In the genomic region with DNA sequence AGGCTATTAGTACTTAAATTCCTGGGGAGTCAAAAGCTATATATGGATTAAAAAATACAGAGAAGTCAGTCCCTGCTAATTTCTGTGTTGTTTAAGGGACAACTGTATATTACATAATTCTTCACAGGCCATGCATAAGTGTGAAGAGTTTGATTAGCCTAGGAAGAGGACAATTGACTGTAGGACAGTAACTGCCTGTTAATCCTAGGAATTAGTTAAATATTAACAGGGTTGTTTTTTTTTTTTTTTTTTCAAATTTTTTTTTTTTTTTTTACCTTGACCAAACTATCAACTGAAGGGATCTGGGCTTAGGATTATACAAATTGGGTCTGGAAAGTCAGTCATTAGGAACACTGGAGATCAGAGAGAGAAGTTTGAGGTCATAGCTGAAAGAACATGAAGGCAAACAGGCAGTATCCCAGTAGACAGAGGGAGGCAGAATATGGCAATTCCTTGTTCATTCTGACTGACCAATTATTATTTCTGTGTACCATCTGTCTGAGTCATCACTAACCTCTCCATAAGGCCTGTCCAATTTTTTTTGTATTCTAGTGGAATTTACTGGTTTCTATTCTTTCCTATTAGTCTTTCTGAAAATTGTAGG, we compare ENCODE assay signal across 1 cellular context.
TF ChIP-seq lines count a peak whose summit lies in the region.

No MANE protein-coding gene starts in this region.

TF ChIP-seq in HepG2, 621 proteins besides CTCF, POLR2A, EP300 and RAD21 (continued from another document):
- TF ChIP-seq ZNF468 (CRISPR knock-in tag; IDR thresholded peaks at IDR 0.05), result no peak
- no peak for TF ChIP-seq SMYD3 (CRISPR knock-in tag; IDR thresholded peaks at IDR 0.05)
- no peak for TF ChIP-seq RFX5 (IDR thresholded peaks at IDR 0.05; ENCODE audit: low read depth, low read length)
- TF ChIP-seq ZNF496 (CRISPR knock-in tag; IDR thresholded peaks at IDR 0.05; ENCODE audit: insufficient replicate concordance), result no peak
- TF ChIP-seq ETV5 (CRISPR knock-in tag; IDR thresholded peaks at IDR 0.05; ENCODE audit: borderline replicate concordance), result no peak
- TF ChIP-seq ZFP90 (CRISPR knock-in tag; IDR thresholded peaks at IDR 0.05; ENCODE audit: borderline replicate concordance), result no peak
- TF ChIP-seq ZNF296 (CRISPR knock-in tag; conservative IDR thresholded peaks at IDR 0.05), result no peak
- TF ChIP-seq ZNF616 (CRISPR knock-in tag; IDR thresholded peaks at IDR 0.05; ENCODE audit: low read depth), result no peak
